In the genomic region with DNA sequence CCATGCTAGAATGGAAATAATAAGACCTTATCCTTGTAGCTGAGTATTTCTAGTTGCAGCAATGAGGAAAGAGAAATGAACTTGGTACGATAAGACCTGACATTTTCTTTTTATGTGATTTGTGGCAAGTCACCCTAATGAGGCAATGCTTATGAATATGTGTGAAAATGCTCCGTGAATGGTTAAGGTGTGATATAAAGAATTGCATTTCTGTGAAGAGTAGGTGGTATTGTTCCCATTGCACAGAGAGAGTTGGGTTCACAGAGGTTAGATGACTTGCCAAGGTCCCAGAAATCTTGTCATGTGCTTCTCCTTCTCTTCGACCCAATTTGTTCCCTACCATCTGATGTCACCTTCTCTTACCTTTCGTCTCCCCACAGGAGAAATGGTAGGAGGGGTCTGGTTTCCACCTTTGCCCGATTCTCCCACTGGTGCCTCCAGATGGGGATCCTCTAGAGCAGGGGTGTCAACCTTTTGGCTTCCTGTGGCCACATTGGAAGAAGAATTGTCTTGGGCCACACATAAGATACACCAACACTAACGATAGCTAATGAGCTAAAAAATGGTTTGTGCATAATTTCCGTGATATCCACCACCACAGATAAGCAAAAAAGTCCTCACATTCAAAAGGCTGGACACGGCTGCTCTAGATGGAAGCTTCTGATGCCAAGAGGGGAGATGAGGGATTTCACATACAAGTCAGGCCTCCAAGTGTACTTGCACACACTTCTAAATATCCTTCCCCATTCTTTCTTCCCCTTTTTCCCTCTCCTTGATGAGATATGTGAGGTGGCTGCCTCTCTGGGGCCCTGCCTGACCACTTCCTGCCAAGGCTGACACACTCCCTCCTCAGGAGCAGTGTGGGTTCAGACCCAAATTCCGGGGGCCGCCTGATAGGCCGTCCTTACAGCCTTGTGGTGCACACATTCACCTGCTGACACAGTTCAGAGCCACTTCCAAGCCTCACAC, we compare ENCODE assay signal across 8 cellular contexts.
DNase-seq lines count a peak whose midpoint lies in the region; ATAC-seq and TF ChIP-seq lines count a peak whose summit lies in the region.

No MANE protein-coding gene starts in this region.

- no peak overlapping the region for H3K4me3 ChIP-seq in osteoblast (ENCODE audit: insufficient read depth, low read length)

- H3K27ac ChIP-seq in osteoblast (ENCODE audit: low read depth, low read length) = no peak overlapping the region

- no peaks in the 10 kb centered on the region for H3K36me3 ChIP-seq in osteoblast (ENCODE audit: insufficient read depth, low read length)

- H3K4me1 ChIP-seq in osteoblast (ENCODE audit: insufficient read depth, low read length) = no peaks in the 10 kb centered on the region

- no peak overlapping the region for H3K4me2 ChIP-seq in osteoblast (ENCODE audit: insufficient read depth, low read length)

- H4K20me1 ChIP-seq in osteoblast (ENCODE audit: insufficient read depth, low read length) = no peaks in the 10 kb centered on the region

- DNase-seq in GM13976 (ENCODE audit: low spot score) (peak; percentile 51), SKM-1 (lab: John Stamatoyannopoulos, UW; ENCODE audit: unreplicated experiment) (peak; percentile 71), germinal center (ENCODE audit: low spot score) (peak; percentile 36), osteoblast (ENCODE audit: insufficient read length, low spot score, missing footprints) (no peak), LoVo (ENCODE audit: low spot score) (no peak), NCI-H82 (lab: John Stamatoyannopoulos, UW) (no peak)
- DNase-seq in activated CD4-positive, CD25-positive, alpha-beta regulatory T cell (lab: John Stamatoyannopoulos, UW) = no peak

- H2AFZ ChIP-seq in osteoblast (ENCODE audit: low read length) = no peak overlapping the region

- no peak for TF ChIP-seq CTCF in GM13976 (IDR thresholded peaks at IDR 0.05; ENCODE audit: borderline replicate concordance, control extremely low read depth, extremely low read depth, insufficient read depth, missing control alignments)
- no peak for TF ChIP-seq CTCF in osteoblast (IDR thresholded peaks at IDR 0.05; ENCODE audit: extremely low read depth, low read depth, low read length)

- ATAC-seq in HG02678 (IDR thresholded peaks at IDR 0.05; ENCODE audit: unreplicated experiment) = peak; percentile 57

- no peaks in the 10 kb centered on the region for H3K9me3 ChIP-seq in osteoblast (ENCODE audit: low read depth, low read length)

- no peaks in the 10 kb centered on the region for H3K79me2 ChIP-seq in osteoblast (ENCODE audit: insufficient read depth, low read length)

- in situ Hi-C loops in GM13976 (cut with MboI; ENCODE audit: low sequenced_read_pairs, unreplicated experiment) = no loop called here

- peaks cover 32% of the 10 kb centered on the region for H3K27me3 ChIP-seq in osteoblast (ENCODE audit: insufficient read depth, low read length)

Comparison
In these comparisons a context has a peak if more than half of its experiments do, and no peak if none do; other contexts are left out.
1. DNase-seq: peak in GM13976 (single experiment), SKM-1 (single experiment) and germinal center (single experiment); none in osteoblast (single experiment), LoVo (single experiment), activated CD4-positive, CD25-positive, alpha-beta regulatory T cell (0 of 4) and NCI-H82 (single experiment).